Comparison of ENCODE assay signal across 8 cellular contexts in genomic region chr3:73625124-73625665, GRCh38. TPM values are rescaled to one million over a fixed set of nuclear protein-coding genes. Genes with fewer than 3 reads are reported as not detected.
DNase-seq lines count a peak whose midpoint lies in the region; ATAC-seq and TF ChIP-seq lines count a peak whose summit lies in the region.

No MANE protein-coding gene starts in this region.

- H3K27me3 ChIP-seq in HUES48 (ENCODE audit: control insufficient read depth, insufficient read depth, low read length) (peaks cover 47% of the 10 kb centered on the region), brain microvascular endothelial cell (replicated peaks) (no peaks in the 10 kb centered on the region), kidney epithelial cell (ENCODE audit: control insufficient read depth, insufficient read depth, low read length) (peaks cover 12% of the 10 kb centered on the region), stomach smooth muscle (ENCODE audit: control insufficient read depth in 1 of 2, insufficient read depth in 2 of 2, low read length in 2 of 2) (no peaks in the 10 kb centered on the region)

- H3K36me3 ChIP-seq in HUES48 (ENCODE audit: control insufficient read depth, insufficient read depth, low read length) (no peaks in the 10 kb centered on the region), brain microvascular endothelial cell (replicated peaks) (no peaks in the 10 kb centered on the region), kidney epithelial cell (ENCODE audit: control insufficient read depth, insufficient read depth, low read length) (no peaks in the 10 kb centered on the region), stomach smooth muscle (ENCODE audit: control insufficient read depth in 2 of 2, insufficient read depth in 2 of 2, low read length in 2 of 2) (no peaks in the 10 kb centered on the region)

- H3K4me1 ChIP-seq in HUES48 (ENCODE audit: control insufficient read depth, insufficient read depth, low read length) = peaks cover 22% of the 10 kb centered on the region
- peaks cover 26% of the 10 kb centered on the region for H3K4me1 ChIP-seq in stomach smooth muscle (ENCODE audit: control insufficient read depth, insufficient read depth, low read length)

- peak overlapping the region; percentile 7 for H3K27ac ChIP-seq in HUES48 (ENCODE audit: low read depth, low read length)
- no peak overlapping the region for H3K27ac ChIP-seq in brain microvascular endothelial cell
- peak overlapping the region; percentile 94 for H3K27ac ChIP-seq in stomach smooth muscle (ENCODE audit: low read length)

- H3K9me3 ChIP-seq in HUES48 (ENCODE audit: control insufficient read depth, insufficient read depth, low read length) (no peaks in the 10 kb centered on the region), stomach smooth muscle (ENCODE audit: control insufficient read depth in 2 of 2, low read length in 2 of 2) (no peaks in the 10 kb centered on the region)

- DNase-seq in brain microvascular endothelial cell (peak; percentile 32), kidney epithelial cell (ENCODE audit: low read depth) (no peak)
- DNase-seq in activated CD8-positive, alpha-beta memory T cell treated with anti-CD3 and anti-CD28 coated beads, Interleukin-2, amount 50 U/mL, for 48 hours = no peak

- peak overlapping the region; percentile 76 for H3K4me3 ChIP-seq in HUES48 (ENCODE audit: low read depth, low read length)
- H3K4me3 ChIP-seq in brain microvascular endothelial cell (ENCODE audit: low read depth, low read length) = peak overlapping the region; percentile 63
- peak overlapping the region; percentile 46 for H3K4me3 ChIP-seq in kidney epithelial cell (ENCODE audit: low read depth, low read length)
- peak overlapping the region; percentile 96 for H3K4me3 ChIP-seq in stomach smooth muscle (ENCODE audit: low read length in 2 of 2)

- no peak for TF ChIP-seq CTCF in brain microvascular endothelial cell (IDR thresholded peaks at IDR 0.05; ENCODE audit: low read depth, low read length, missing control alignments)
- no peak for TF ChIP-seq CTCF in kidney epithelial cell (IDR thresholded peaks at IDR 0.05; ENCODE audit: insufficient read depth, low read length, poor library complexity, severe bottlenecking)

- no peak overlapping the region; the same call in 1 of the 2 replicates for H3K9ac ChIP-seq in HUES48 (ENCODE audit: low read depth, low read length)
- H3K9ac ChIP-seq in stomach smooth muscle (ENCODE audit: low read length in 2 of 2) = peak overlapping the region; percentile 90 to 96

- ATAC-seq in GM21529 (IDR thresholded peaks at IDR 0.05; ENCODE audit: unreplicated experiment) (no peak), HG03039 (IDR thresholded peaks at IDR 0.05; ENCODE audit: unreplicated experiment) (no peak), HG02852 (IDR thresholded peaks at IDR 0.05; ENCODE audit: unreplicated experiment) (no peak)

- in situ Hi-C loops in brain microvascular endothelial cell (cut with HindIII; ENCODE audit: low pct_ligation_motif_present, low sequenced_read_pairs) = no loop called here

RNA-seq across cellular contexts. Expression of gene PDZRN3, which starts 0.5 kb away (rescaled TPM):
- 0.96 and 4.1 TPM in 2 replicates for total RNA-seq in kidney epithelial cell

Comparison
In these comparisons a context has a peak if more than half of its experiments do, and no peak if none do; other contexts are left out.
1. H3K4me3 ChIP-seq: peak in every context shown above with its lines; median percentile 96 in stomach smooth muscle; 76 in HUES48; 63 in brain microvascular endothelial cell; 46 in kidney epithelial cell.